11 cellular contexts compared by ENCODE assay signal in genomic region chr10:95327367-95327766, GRCh38. TPM values are rescaled to one million over a fixed set of nuclear protein-coding genes. Genes with fewer than 3 reads are reported as not detected.
A peak's percentile ranks its signal among the peaks of the same experiment; 100 is the strongest.
DNase-seq lines count a peak whose midpoint lies in the region; ATAC-seq and TF ChIP-seq lines count a peak whose summit lies in the region.
"Had no signal": no experiment of that assay in that cellular context is flagged by ENCODE, and none has a peak within 500 bp of the region (broad histone marks: within the 10 kb centered on the region; RNA-seq: fewer than 3 reads in every experiment).

No MANE protein-coding gene starts in this region.

- DNase-seq in NCI-H82 treated with DMSO at 0.1 percent for 48 hours (lab: John Stamatoyannopoulos, UW; ENCODE audit: unreplicated experiment) (peak; percentile 92), fibroblast of the aortic adventitia (ENCODE audit: low read depth) (peak; percentile 20), gastrocnemius medialis (peak; percentile 80 to 92), NOMO-1 treated with DMSO at 0.1 percent for 48 hours (lab: John Stamatoyannopoulos, UW; ENCODE audit: unreplicated experiment) (no peak), nephron progenitor cell (no peak)
- no peak for DNase-seq in activated CD8-positive, alpha-beta T cell treated with anti-CD3 and anti-CD28 coated beads for 36 hours
- no peak for DNase-seq in stimulated activated naive CD4-positive, alpha-beta T cell (lab: John Stamatoyannopoulos, UW)
- DNase-seq: H9; nucleus accumbens; stimulated activated naive CD4-positive, alpha-beta T cell treated with Interleukin-2 at 50 U/mL for 16 hours had no signal

- H3K27me3 Mint-ChIP-seq in activated CD8-positive, alpha-beta T cell treated with anti-CD3 and anti-CD28 coated beads for 36 hours, result no peaks in the 10 kb centered on the region
- H3K27me3 Mint-ChIP-seq in nephron progenitor cell (ENCODE audit: low read depth, poor library complexity), result peaks cover 5% of the 10 kb centered on the region

- H3K27me3 ChIP-seq in gastrocnemius medialis, result no peaks in the 10 kb centered on the region

- TF ChIP-seq POLR2A in gastrocnemius medialis (IDR thresholded peaks at IDR 0.05), result peak in 1 of 2 donors; percentile 18

- no peak overlapping the region for H3K4me3 Mint-ChIP-seq in activated CD8-positive, alpha-beta T cell treated with anti-CD3 and anti-CD28 coated beads for 36 hours
- no peak overlapping the region for H3K4me3 Mint-ChIP-seq in nephron progenitor cell
- H3K4me3 Mint-ChIP-seq: H9 had no signal

- no peak overlapping the region for H3K27ac Mint-ChIP-seq in activated CD8-positive, alpha-beta T cell treated with anti-CD3 and anti-CD28 coated beads for 36 hours
- no peak overlapping the region for H3K27ac Mint-ChIP-seq in nephron progenitor cell
- H3K27ac Mint-ChIP-seq: H9 had no signal

- H3K4me1 Mint-ChIP-seq in activated CD8-positive, alpha-beta T cell treated with anti-CD3 and anti-CD28 coated beads for 36 hours (ENCODE audit: low read depth), result no peaks in the 10 kb centered on the region
- peaks cover 24% of the 10 kb centered on the region for H3K4me1 Mint-ChIP-seq in nephron progenitor cell

- H3K36me3 ChIP-seq in HEK293 (ENCODE audit: control insufficient read depth in 2 of 2, insufficient read depth in 1 of 2, low read length in 2 of 2) (no peaks in the 10 kb centered on the region), gastrocnemius medialis (peaks cover 0 to 12% of the 10 kb centered on the region in 2 donors)

- H3K9me3 Mint-ChIP-seq in activated CD8-positive, alpha-beta T cell treated with anti-CD3 and anti-CD28 coated beads for 36 hours, result no peaks in the 10 kb centered on the region
- H3K9me3 Mint-ChIP-seq in nephron progenitor cell, result no peaks in the 10 kb centered on the region
- H3K9me3 Mint-ChIP-seq: H9 had no signal

- peak; percentile 91 for ATAC-seq in gastrocnemius medialis
- no peak for ATAC-seq in activated CD8-positive, alpha-beta T cell treated with anti-CD3 and anti-CD28 coated beads for 36 hours

- in situ Hi-C loops in gastrocnemius medialis (cut with MboI; ENCODE audit: low sequenced_read_pairs in 4 of 4), result no loop called here

- CTCF ChIA-PET in HEK293 (lab: Yijun Ruan, JAX), result interaction anchor here (0.7 kb wide), 1 partner anchor 84 kb away, joined by 3 read pairs; no protein-coding TSS in a partner anchor
- CTCF ChIA-PET in activated CD8-positive, alpha-beta T cell treated with anti-CD3 and anti-CD28 coated beads for 36 hours (lab: Charles Lee), result no interaction called here

- H3K27ac ChIP-seq in HEK293 (ENCODE audit: extremely low read depth, low read depth, low read length) (no peak overlapping the region; the same call in 1 of the 2 replicates), gastrocnemius medialis (peak overlapping the region; percentile 76 to 86 (median 83))

- no peaks in the 10 kb centered on the region for H3K36me3 Mint-ChIP-seq in activated CD8-positive, alpha-beta T cell treated with anti-CD3 and anti-CD28 coated beads for 36 hours (ENCODE audit: low read depth)
- H3K36me3 Mint-ChIP-seq in nephron progenitor cell (ENCODE audit: low read depth), result peaks cover 13% of the 10 kb centered on the region

- intact Hi-C loops in gastrocnemius medialis (cut with DNase I; ENCODE audit: low total_unique reads), result loop anchor here (1.0 to 5.0 kb wide), 2 partner anchors 40 to 49 kb away; no protein-coding TSS in a partner anchor
- intact Hi-C loops in activated CD8-positive, alpha-beta T cell treated with anti-CD3 and anti-CD28 coated beads for 36 hours (cut with micrococcal nuclease), result no loop called here

- no peak for TF ChIP-seq CTCF in HEK293 (tag by site-specific recombination; IDR thresholded peaks at IDR 0.05)
- no peak for TF ChIP-seq CTCF in fibroblast of the aortic adventitia (IDR thresholded peaks at IDR 0.05; ENCODE audit: insufficient read depth, low read length)
- peak in 2 of 5 experiments; percentile 20 to 38 for TF ChIP-seq CTCF in gastrocnemius medialis (IDR thresholded peaks at IDR 0.05 in 4 of 5, conservative IDR thresholded peaks at IDR 0.05 in 1 of 5)
- TF ChIP-seq CTCF in activated CD8-positive, alpha-beta T cell treated with anti-CD3 and anti-CD28 coated beads for 36 hours (IDR thresholded peaks at IDR 0.05), result no peak
- TF ChIP-seq CTCF in nephron progenitor cell (IDR thresholded peaks at IDR 0.05), result no peak

- H3K4me3 ChIP-seq in HEK293 (ENCODE audit: low read depth, low read length) (no peak overlapping the region), fibroblast of the aortic adventitia (ENCODE audit: low read depth, low read length) (no peak overlapping the region), gastrocnemius medialis (no peak overlapping the region)

- POLR2A ChIA-PET in HEK293 (lab: Yijun Ruan, JAX), result no interaction called here
- POLR2A ChIA-PET in activated CD8-positive, alpha-beta T cell treated with anti-CD3 and anti-CD28 coated beads for 36 hours (lab: Charles Lee), result interaction anchor here (0.7 kb wide), 1 partner anchor 308 kb away, joined by 3 read pairs; no protein-coding TSS in a partner anchor

- H3K9me3 ChIP-seq in HEK293 (ENCODE audit: control insufficient read depth, insufficient read depth, low read depth, low read length) (no peaks in the 10 kb centered on the region), gastrocnemius medialis (no peaks in the 10 kb centered on the region)

- H3K4me1 ChIP-seq in HEK293 (ENCODE audit: control insufficient read depth, insufficient read depth, low read length) (peaks cover 9% of the 10 kb centered on the region), gastrocnemius medialis (peaks cover 57 to 74% of the 10 kb centered on the region in 2 donors)

TF ChIP-seq in HEK293, 187 proteins besides CTCF, POLR2A, EP300 and RAD21:
- peak; percentile 86 for TF ChIP-seq OSR2 (tag by site-specific recombination; IDR thresholded peaks at IDR 0.05)
- no peak for TF ChIP-seq ZNF549 (tag by site-specific recombination; IDR thresholded peaks at IDR 0.05)
- peak; percentile 55; the same call in 1 of the 2 replicates for TF ChIP-seq GLIS1 (tag by site-specific recombination; IDR thresholded peaks at IDR 0.05)
- peak; percentile 95 for TF ChIP-seq ZIC2 (tag by site-specific recombination; IDR thresholded peaks at IDR 0.05)
- TF ChIP-seq ZNF239 (tag by site-specific recombination; IDR thresholded peaks at IDR 0.05), result no peak
- TF ChIP-seq ZNF692 (tag by site-specific recombination; IDR thresholded peaks at IDR 0.05), result peak; percentile 93
- no peak for TF ChIP-seq BCL11A (tag by site-specific recombination; IDR thresholded peaks at IDR 0.05; ENCODE audit: low read depth)
- no peak for TF ChIP-seq ZNF398 (tag by site-specific recombination; IDR thresholded peaks at IDR 0.05)
- TF ChIP-seq ZNF292 (tag by site-specific recombination; IDR thresholded peaks at IDR 0.05; ENCODE audit: borderline replicate concordance, low read depth), result no peak
- TF ChIP-seq MZF1 (tag by site-specific recombination; IDR thresholded peaks at IDR 0.05; ENCODE audit: borderline replicate concordance), result peak; percentile 85
- peak; percentile 87 for TF ChIP-seq ZFP69B (tag by site-specific recombination; IDR thresholded peaks at IDR 0.05)
- no peak for TF ChIP-seq ZSCAN4 (tag by site-specific recombination; IDR thresholded peaks at IDR 0.05)
TF ChIP-seq in HEK293: peak in this region for 6.

RNA-seq across cellular contexts. Expression of gene PDLIM1, which starts 36.6 kb away (rescaled TPM):
- 13.5 and 30.0 TPM in 2 replicates for total RNA-seq in fibroblast of the aortic adventitia (ENCODE audit: low replicate concordance)
- 100 to 1,000 TPM; 157 to 572 (median 272) TPM for total RNA-seq in gastrocnemius medialis
- total RNA-seq in activated CD8-positive, alpha-beta T cell treated with anti-CD3 and anti-CD28 coated beads for 36 hours, result 1 to 10 TPM in 1 of 2 experiments, under 1 TPM in 1; 0.74 to 1.1 TPM

Comparison
In these comparisons a context has a peak if more than half of its experiments do, and no peak if none do; other contexts are left out.
1. DNase-seq: peak in NCI-H82 treated with DMSO at 0.1 percent for 48 hours (single experiment), fibroblast of the aortic adventitia (single experiment) and gastrocnemius medialis (2 of 2); none in activated CD8-positive, alpha-beta T cell treated with anti-CD3 and anti-CD28 coated beads for 36 hours (single experiment), NOMO-1 treated with DMSO at 0.1 percent for 48 hours (single experiment), nephron progenitor cell (single experiment) and stimulated activated naive CD4-positive, alpha-beta T cell (0 of 6).